ENCODE assay signal across 9 cellular contexts in the genomic region with DNA sequence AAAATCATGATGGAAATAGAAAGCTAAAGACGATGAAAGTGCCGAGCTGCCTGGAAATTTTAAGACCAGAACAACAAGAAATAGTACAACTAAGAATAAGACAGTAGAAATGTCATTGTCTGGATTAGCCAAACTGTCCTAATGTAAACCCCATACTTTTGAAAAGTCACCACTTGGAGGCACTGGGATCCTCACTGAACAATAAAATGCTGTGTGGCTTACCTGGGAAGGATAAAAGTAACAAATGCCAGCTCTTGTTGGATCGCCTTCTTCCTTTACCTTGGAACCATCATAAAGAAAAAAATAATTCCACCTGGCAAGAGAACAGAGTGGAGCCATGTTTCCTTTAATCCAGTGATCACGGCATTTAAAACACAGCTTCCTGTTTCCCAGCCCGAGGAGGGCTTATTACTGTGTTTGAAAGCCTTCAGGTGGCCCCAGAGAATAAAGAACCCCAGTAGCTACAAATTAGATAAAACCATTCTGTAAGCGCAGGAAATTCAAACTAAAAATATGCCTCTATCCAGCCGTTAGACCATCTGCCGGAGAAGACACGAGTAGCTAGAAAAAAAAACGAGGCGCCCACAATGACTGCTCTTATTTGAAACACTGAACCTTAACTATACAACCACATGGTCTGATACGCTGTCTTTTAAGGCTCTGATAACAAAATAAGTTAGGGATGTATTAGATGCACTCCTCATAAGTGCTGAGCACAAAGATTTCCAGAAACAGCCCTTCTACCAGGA. TPM values are rescaled to one million over a fixed set of nuclear protein-coding genes. Genes with fewer than 3 reads are reported as not detected.
DNase-seq lines count a peak whose midpoint lies in the region; ATAC-seq and TF ChIP-seq lines count a peak whose summit lies in the region.
"Had no signal": no experiment of that assay in that cellular context is flagged by ENCODE, and none has a peak within 500 bp of the region (broad histone marks: within the 10 kb centered on the region; RNA-seq: fewer than 3 reads in every experiment).

No MANE protein-coding gene starts in this region.

- peak overlapping the region; percentile 72 to 84 for H3K4me3 Mint-ChIP-seq in stimulated activated naive B cell treated with anti-CD40 and anti-IgM and Interleukin-4, amounts not matched to agents 10 μg/mL and 1 μg/mL and 100 μg/mL, for 72 hours

- peaks cover 50 to 67% of the 10 kb centered on the region in 2 donors for H3K4me1 Mint-ChIP-seq in stimulated activated naive B cell treated with anti-CD40 and anti-IgM and Interleukin-4, amounts not matched to agents 10 μg/mL and 1 μg/mL and 100 μg/mL, for 72 hours

- TF ChIP-seq EP300 in SK-N-SH (IDR thresholded peaks at IDR 0.05; ENCODE audit: borderline replicate concordance in 1 of 2, low read depth in 1 of 2, low read length in 1 of 2), result no peak

- peaks cover 18 to 39% of the 10 kb centered on the region in 2 donors for H3K36me3 Mint-ChIP-seq in stimulated activated naive B cell treated with anti-CD40 and anti-IgM and Interleukin-4, amounts not matched to agents 10 μg/mL and 1 μg/mL and 100 μg/mL, for 72 hours

- DNase-seq in SK-N-SH (no peak), RPMI7951 (ENCODE audit: low read depth) (peak; percentile 19), esophagus squamous epithelium (lab: John Stamatoyannopoulos, UW) (no peak), GM13977 (ENCODE audit: low spot score) (no peak)
- DNase-seq in stimulated activated naive B cell treated with anti-CD40 and anti-IgM and Interleukin-4, amounts not matched to agents 10 μg/mL and 1 μg/mL and 100 μg/mL, for 72 hours, result no peak
- no peak for DNase-seq in stimulated activated naive CD4-positive, alpha-beta T cell (lab: John Stamatoyannopoulos, UW)
- DNase-seq: NCI-H187 treated with DMSO at 0.1 percent for 48 hours had no signal

- peaks cover 59% of the 10 kb centered on the region for H3K79me2 ChIP-seq in SK-N-SH (ENCODE audit: insufficient read depth)

- no peaks in the 10 kb centered on the region for H3F3A ChIP-seq in SK-N-SH (replicated peaks; ENCODE audit: insufficient read depth)

- peak overlapping the region; percentile 70 for H3K27ac Mint-ChIP-seq in stimulated activated naive B cell treated with anti-CD40 and anti-IgM and Interleukin-4, amounts not matched to agents 10 μg/mL and 1 μg/mL and 100 μg/mL, for 72 hours

- H3K9me3 ChIP-seq in SK-N-SH (no peaks in the 10 kb centered on the region), esophagus squamous epithelium (no peaks in the 10 kb centered on the region)

- ATAC-seq in SK-N-SH treated with all-trans-retinoic acid at 6 μM for 48 hours, result no peak
- ATAC-seq in stimulated activated naive B cell treated with anti-CD40 and anti-IgM and Interleukin-4, amounts not matched to agents 10 μg/mL and 1 μg/mL and 100 μg/mL, for 72 hours (replicated peaks), result no peak
- no peak for ATAC-seq in HG03378 (IDR thresholded peaks at IDR 0.05; ENCODE audit: unreplicated experiment)

- H3K27me3 ChIP-seq in SK-N-SH (ENCODE audit: insufficient read depth) (no peaks in the 10 kb centered on the region), esophagus squamous epithelium (no peaks in the 10 kb centered on the region)

- POLR2A ChIA-PET in SK-N-SH (lab: Yijun Ruan, JAX), result interaction anchor here (0.6 kb wide), 2 partner anchors 13 to 74 kb away, joined by 3 to 5 read pairs; no protein-coding TSS in a partner anchor

- no peak for TF ChIP-seq CTCF in SK-N-SH (IDR thresholded peaks at IDR 0.05)
- TF ChIP-seq CTCF in esophagus squamous epithelium (IDR thresholded peaks at IDR 0.05), result peak in 1 of 6 experiments; percentile 4
- no peak for TF ChIP-seq CTCF in GM13977 (IDR thresholded peaks at IDR 0.05; ENCODE audit: extremely low read depth, insufficient read depth, missing control alignments)

- 0 out of 2 replicates have a peak overlapping the region, but pooled peaks have one; percentile 12 for H3K9ac ChIP-seq in SK-N-SH

- no peak for TF ChIP-seq RAD21 in SK-N-SH (IDR thresholded peaks at IDR 0.05; ENCODE audit: low read length)

- TF ChIP-seq POLR2A in esophagus squamous epithelium (IDR thresholded peaks at IDR 0.05), result no peak

- H3K4me1 ChIP-seq in SK-N-SH (ENCODE audit: control insufficient read depth in 1 of 2, insufficient read depth in 2 of 2, low read depth in 1 of 2, low read length in 1 of 2) (peaks cover 4 to 17% of the 10 kb centered on the region in 2 experiments; a peak in 3 of 4 replicates), esophagus squamous epithelium (peaks cover 38 to 57% (median 44%) of the 10 kb centered on the region in 3 donors)

- intact Hi-C loops in esophagus squamous epithelium (cut with DNase I), result no loop called here

- H4K20me1 ChIP-seq in SK-N-SH (ENCODE audit: insufficient read depth), result no peaks in the 10 kb centered on the region

- WGBS in SK-N-SH (ENCODE audit: low lambda C conversion rate), result 75% methylated on average over 12 of the region's 12 CpGs
- WGBS in esophagus squamous epithelium, 2 donors, result 19 to 25% methylated on average over 12 of the region's 12 CpGs

- in situ Hi-C loops in GM13977 (cut with MboI; ENCODE audit: low pct_unique_long_range_greater_than_20kb, low sequenced_read_pairs, unreplicated experiment), result no loop called here

- H3K27me3 Mint-ChIP-seq in stimulated activated naive B cell treated with anti-CD40 and anti-IgM and Interleukin-4, amounts not matched to agents 10 μg/mL and 1 μg/mL and 100 μg/mL, for 72 hours, result no peaks in the 10 kb centered on the region

- H3K4me3 ChIP-seq in SK-N-SH (ENCODE audit: low read depth in 2 of 2, low read length in 1 of 2) (0 out of 4 replicates have a peak overlapping the region, but pooled peaks of 1 of the 2 experiments have one; percentile 14), esophagus squamous epithelium (peak overlapping the region in 3 of 4 donors; percentile 9 to 42 (median 11))

- H3K27ac ChIP-seq in SK-N-SH (ENCODE audit: low read depth in 2 of 2, low read length in 1 of 2) (no peak overlapping the region), esophagus squamous epithelium (peak overlapping the region in 3 of 4 donors; percentile 19 to 69 (median 54))

- no peak overlapping the region for H2AFZ ChIP-seq in SK-N-SH (ENCODE audit: low read depth)

- CTCF ChIA-PET in SK-N-SH (lab: Yijun Ruan, JAX), result interaction anchor here (0.9 to 2.1 kb wide), 7 partner anchors 18 to 186 kb away, joined by 3 to 17 read pairs (median 5); no protein-coding TSS in a partner anchor

- H3K4me2 ChIP-seq in SK-N-SH, result peak overlapping the region; percentile 50; the same call in 1 of the 2 replicates

- H3K9me2 ChIP-seq in SK-N-SH, result no peaks in the 10 kb centered on the region

- H3K36me3 ChIP-seq in SK-N-SH (replicated peaks in 1 of 2; ENCODE audit: control insufficient read depth in 1 of 2, insufficient read depth in 2 of 2, low read length in 1 of 2) (peaks cover 13 to 21% of the 10 kb centered on the region in 2 experiments), esophagus squamous epithelium (peaks cover 7 to 39% (median 18%) of the 10 kb centered on the region in 3 donors)

- H3K9me3 Mint-ChIP-seq in stimulated activated naive B cell treated with anti-CD40 and anti-IgM and Interleukin-4, amounts not matched to agents 10 μg/mL and 1 μg/mL and 100 μg/mL, for 72 hours, result no peaks in the 10 kb centered on the region

TF ChIP-seq in SK-N-SH, 30 proteins besides CTCF, POLR2A, EP300 and RAD21 (continues in another document):
- TF ChIP-seq TAF1 (IDR thresholded peaks at IDR 0.05; ENCODE audit: borderline replicate concordance, low read depth, low read length), result no peak
- no peak for TF ChIP-seq MXI1 (IDR thresholded peaks at IDR 0.05; ENCODE audit: low read depth, low read length)
- no peak for TF ChIP-seq FOXJ3 (CRISPR knock-in tag; IDR thresholded peaks at IDR 0.05)
- TF ChIP-seq, protein P1, sequence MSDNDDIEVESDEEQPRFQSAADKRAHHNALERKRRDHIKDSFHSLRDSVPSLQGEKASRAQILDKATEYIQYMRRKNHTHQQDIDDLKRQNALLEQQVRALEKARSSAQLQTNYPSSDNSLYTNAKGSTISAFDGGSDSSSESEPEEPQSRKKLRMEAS (IDR thresholded peaks at IDR 0.05; ENCODE audit: low read depth), result no peak
- TF ChIP-seq GABPA (IDR thresholded peaks at IDR 0.05; ENCODE audit: low read depth), result no peak
- TF ChIP-seq FOXM1 (IDR thresholded peaks at IDR 0.05; ENCODE audit: low read depth), result no peak
- TF ChIP-seq RFX5 (IDR thresholded peaks at IDR 0.05; ENCODE audit: low read length), result no peak

TF ChIP-seq in SK-N-SH treated with all-trans-retinoic acid at 6 μM for 48 hours, 23 proteins besides CTCF, POLR2A, EP300 and RAD21:
- TF ChIP-seq, protein P2, sequence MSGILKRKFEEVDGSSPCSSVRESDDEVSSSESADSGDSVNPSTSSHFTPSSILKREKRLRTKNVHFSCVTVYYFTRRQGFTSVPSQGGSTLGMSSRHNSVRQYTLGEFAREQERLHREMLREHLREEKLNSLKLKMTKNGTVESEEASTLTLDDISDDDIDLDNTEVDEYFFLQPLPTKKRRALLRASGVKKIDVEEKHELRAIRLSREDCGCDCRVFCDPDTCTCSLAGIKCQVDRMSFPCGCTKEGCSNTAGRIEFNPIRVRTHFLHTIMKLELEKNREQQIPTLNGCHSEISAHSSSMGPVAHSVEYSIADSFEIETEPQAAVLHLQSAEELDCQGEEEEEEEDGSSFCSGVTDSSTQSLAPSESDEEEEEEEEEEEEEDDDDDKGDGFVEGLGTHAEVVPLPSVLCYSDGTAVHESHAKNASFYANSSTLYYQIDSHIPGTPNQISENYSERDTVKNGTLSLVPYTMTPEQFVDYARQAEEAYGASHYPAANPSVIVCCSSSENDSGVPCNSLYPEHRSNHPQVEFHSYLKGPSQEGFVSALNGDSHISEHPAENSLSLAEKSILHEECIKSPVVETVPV (CRISPR knock-in tag; IDR thresholded peaks at IDR 0.05), result no peak

RNA-seq across cellular contexts. Expression of a gene that starts 4.4 kb away (rescaled TPM):
- 22.5 and 28.3 TPM in 2 replicates for polyA plus RNA-seq in SK-N-SH (2012; rRNA removed)
- polyA plus RNA-seq in SK-N-SH (2012; cell fraction: cytosol; rRNA removed), result 17.2 and 18.4 TPM in 2 replicates
- polyA plus RNA-seq in SK-N-SH (2012; cell fraction: nucleus; rRNA removed), result 76.6 and 90.5 TPM in 2 replicates
- 18.5 and 19.3 TPM in 2 replicates for total RNA-seq in RPMI7951 (2014; rRNA removed; shearing (Covaris generic))
- total RNA-seq in esophagus squamous epithelium, result 10 to 100 TPM; 21.9 to 28.5 (median 24.5) TPM

RNA-seq across cellular contexts. Expression of a gene that starts 4.5 kb away (rescaled TPM):
- polyA plus RNA-seq in SK-N-SH (2012; rRNA removed), result 12.9 and 18.0 TPM in 2 replicates
- 20.8 and 25.6 TPM in 2 replicates for polyA plus RNA-seq in SK-N-SH (2012; cell fraction: cytosol; rRNA removed)
- polyA plus RNA-seq in SK-N-SH (2012; cell fraction: nucleus; rRNA removed), result 7.2 and 8.4 TPM in 2 replicates
- total RNA-seq in RPMI7951 (2014; rRNA removed; shearing (Covaris generic)), result 15.0 and 23.0 TPM in 2 replicates
- total RNA-seq in esophagus squamous epithelium, result 10 to 100 TPM; 11.4 to 27.3 (median 13.6) TPM

RNA-seq across cellular contexts. Expression of a gene that starts 33.1 kb away (rescaled TPM):
- 32.8 and 37.5 TPM in 2 replicates for polyA plus RNA-seq in SK-N-SH (2012; rRNA removed)
- polyA plus RNA-seq in SK-N-SH (2012; cell fraction: cytosol; rRNA removed), result 20.4 and 24.9 TPM in 2 replicates
- 64.2 and 79.7 TPM in 2 replicates for polyA plus RNA-seq in SK-N-SH (2012; cell fraction: nucleus; rRNA removed)
- 21.6 and 28.3 TPM in 2 replicates for total RNA-seq in RPMI7951 (2014; rRNA removed; shearing (Covaris generic))
- total RNA-seq in esophagus squamous epithelium, result 10 to 100 TPM; 21.6 to 27.1 (median 25.8) TPM

RNA-seq across cellular contexts. Expression of a gene that starts 50.2 kb away (rescaled TPM):
- polyA plus RNA-seq in SK-N-SH (2012; rRNA removed), result 2.1 and 2.2 TPM in 2 replicates
- 1.6 and 2.1 TPM in 2 replicates for polyA plus RNA-seq in SK-N-SH (2012; cell fraction: cytosol; rRNA removed)
- polyA plus RNA-seq in SK-N-SH (2012; cell fraction: nucleus; rRNA removed), result 1.1 and 1.3 TPM in 2 replicates
- total RNA-seq in RPMI7951 (2014; rRNA removed; shearing (Covaris generic)), result 1.4 and 2.2 TPM in 2 replicates
- 1 to 10 TPM; 1.3 to 2.1 (median 2.0) TPM for total RNA-seq in esophagus squamous epithelium

Comparison
In these comparisons a context has a peak if more than half of its experiments do, and no peak if none do; other contexts are left out.
1. H3K27ac ChIP-seq: peak in esophagus squamous epithelium (3 of 4); none in SK-N-SH (0 of 2).